ENCODE assay signal across 1 cellular context in the genomic region with DNA sequence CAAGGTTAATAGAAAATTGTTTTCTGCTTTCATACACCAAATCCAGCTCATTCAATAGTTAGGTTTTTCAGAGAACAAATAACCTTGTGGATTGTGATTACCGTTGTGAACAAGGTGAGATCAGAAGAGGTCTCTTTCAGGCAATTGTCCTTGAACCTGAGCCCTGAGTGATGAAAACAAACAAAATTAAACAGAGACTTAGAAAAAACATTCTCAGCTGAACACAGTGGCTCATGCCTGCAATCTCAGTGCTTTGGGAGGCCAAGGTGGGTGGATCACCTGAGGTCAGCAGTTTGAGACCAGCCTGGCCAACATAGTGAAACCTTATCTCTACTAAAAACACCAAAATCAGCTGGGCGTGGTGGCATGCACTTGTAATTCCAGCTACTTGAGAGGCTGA.
TF ChIP-seq lines count a peak whose summit lies in the region.

No MANE protein-coding gene starts in this region.

TF ChIP-seq in HepG2, 621 proteins besides CTCF, POLR2A, EP300 and RAD21 (continued from another document and continues in another):
- TF ChIP-seq, protein P1, sequence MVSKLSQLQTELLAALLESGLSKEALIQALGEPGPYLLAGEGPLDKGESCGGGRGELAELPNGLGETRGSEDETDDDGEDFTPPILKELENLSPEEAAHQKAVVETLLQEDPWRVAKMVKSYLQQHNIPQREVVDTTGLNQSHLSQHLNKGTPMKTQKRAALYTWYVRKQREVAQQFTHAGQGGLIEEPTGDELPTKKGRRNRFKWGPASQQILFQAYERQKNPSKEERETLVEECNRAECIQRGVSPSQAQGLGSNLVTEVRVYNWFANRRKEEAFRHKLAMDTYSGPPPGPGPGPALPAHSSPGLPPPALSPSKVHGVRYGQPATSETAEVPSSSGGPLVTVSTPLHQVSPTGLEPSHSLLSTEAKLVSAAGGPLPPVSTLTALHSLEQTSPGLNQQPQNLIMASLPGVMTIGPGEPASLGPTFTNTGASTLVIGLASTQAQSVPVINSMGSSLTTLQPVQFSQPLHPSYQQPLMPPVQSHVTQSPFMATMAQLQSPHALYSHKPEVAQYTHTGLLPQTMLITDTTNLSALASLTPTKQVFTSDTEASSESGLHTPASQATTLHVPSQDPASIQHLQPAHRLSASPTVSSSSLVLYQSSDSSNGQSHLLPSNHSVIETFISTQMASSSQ (IDR thresholded peaks at IDR 0.05; ENCODE audit: low read depth) = no peak
- TF ChIP-seq, protein P1 (CRISPR knock-in tag; IDR thresholded peaks at IDR 0.05; ENCODE audit: borderline replicate concordance) = no peak; the same call in 1 of the 2 replicates
- TF ChIP-seq, protein P2, sequence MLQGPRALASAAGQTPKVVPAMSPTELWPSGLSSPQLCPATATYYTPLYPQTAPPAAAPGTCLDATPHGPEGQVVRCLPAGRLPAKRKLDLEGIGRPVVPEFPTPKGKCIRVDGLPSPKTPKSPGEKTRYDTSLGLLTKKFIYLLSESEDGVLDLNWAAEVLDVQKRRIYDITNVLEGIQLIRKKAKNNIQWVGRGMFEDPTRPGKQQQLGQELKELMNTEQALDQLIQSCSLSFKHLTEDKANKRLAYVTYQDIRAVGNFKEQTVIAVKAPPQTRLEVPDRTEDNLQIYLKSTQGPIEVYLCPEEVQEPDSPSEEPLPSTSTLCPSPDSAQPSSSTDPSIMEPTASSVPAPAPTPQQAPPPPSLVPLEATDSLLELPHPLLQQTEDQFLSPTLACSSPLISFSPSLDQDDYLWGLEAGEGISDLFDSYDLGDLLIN (CRISPR knock-in tag; IDR thresholded peaks at IDR 0.05; ENCODE audit: borderline replicate concordance) = no peak
- TF ChIP-seq MIER3 (CRISPR knock-in tag; IDR thresholded peaks at IDR 0.05; ENCODE audit: borderline replicate concordance) (peak; percentile 80; the same call in 1 of the 2 replicates), ZBTB38 (CRISPR knock-in tag; IDR thresholded peaks at IDR 0.05) (no peak), CBX5 (CRISPR knock-in tag; IDR thresholded peaks at IDR 0.05; ENCODE audit: borderline replicate concordance) (no peak), HNF4G (IDR thresholded peaks at IDR 0.05; ENCODE audit: borderline replicate concordance, low read depth, low read length) (no peak), HNF4G (CRISPR knock-in tag; IDR thresholded peaks at IDR 0.05; ENCODE audit: borderline replicate concordance, low read depth) (no peak), MAFK (conservative IDR thresholded peaks at IDR 0.05 in 1 of 2, IDR thresholded peaks at IDR 0.05 in 1 of 2; ENCODE audit: low read length in 2 of 2) (peak; percentile 31 to 57; a peak in 3 of 4 replicates), SNAPC2 (CRISPR knock-in tag; IDR thresholded peaks at IDR 0.05) (no peak), CENPX (CRISPR knock-in tag; IDR thresholded peaks at IDR 0.05) (no peak), IKZF1 (IDR thresholded peaks at IDR 0.05) (no peak), POLR2AphosphoS5 (IDR thresholded peaks at IDR 0.05; ENCODE audit: low read depth, low read length) (no peak), MATR3 (CRISPR knock-in tag; IDR thresholded peaks at IDR 0.05) (no peak), KLF12 (CRISPR knock-in tag; IDR thresholded peaks at IDR 0.05; ENCODE audit: borderline replicate concordance) (no peak), ZNF510 (CRISPR knock-in tag; IDR thresholded peaks at IDR 0.05; ENCODE audit: low read depth) (no peak), KDM1A (CRISPR knock-in tag; IDR thresholded peaks at IDR 0.05) (0 out of 2 replicates have a peak, but pooled peaks have one; percentile 60), ZNF383 (CRISPR knock-in tag; IDR thresholded peaks at IDR 0.05; ENCODE audit: borderline replicate concordance) (no peak), ZNF644 (CRISPR knock-in tag; IDR thresholded peaks at IDR 0.05; ENCODE audit: low read depth) (peak; percentile 49; the same call in 1 of the 2 replicates), ZNF44 (CRISPR knock-in tag; IDR thresholded peaks at IDR 0.05) (no peak), TAF1 (CRISPR knock-in tag; IDR thresholded peaks at IDR 0.05) (no peak), ZNF703 (CRISPR knock-in tag; IDR thresholded peaks at IDR 0.05; ENCODE audit: borderline replicate concordance) (no peak), KLF9 (CRISPR knock-in tag; IDR thresholded peaks at IDR 0.05; ENCODE audit: low read depth) (no peak), SALL1 (CRISPR knock-in tag; IDR thresholded peaks at IDR 0.05) (peak; percentile 92), REPIN1 (CRISPR knock-in tag; IDR thresholded peaks at IDR 0.05; ENCODE audit: borderline replicate concordance, low read depth) (0 out of 2 replicates have a peak, but pooled peaks have one; percentile 41), SRSF1 (optimal IDR thresholded peaks at IDR 0.05; ENCODE audit: low read depth, low read length) (no peak), HDAC2 (CRISPR knock-in tag; IDR thresholded peaks at IDR 0.05) (peak; percentile 67), ZNF121 (CRISPR knock-in tag; IDR thresholded peaks at IDR 0.05) (peak; percentile 72), HCFC1 (IDR thresholded peaks at IDR 0.05; ENCODE audit: low read depth, low read length) (no peak)
- TF ChIP-seq, protein P3, sequence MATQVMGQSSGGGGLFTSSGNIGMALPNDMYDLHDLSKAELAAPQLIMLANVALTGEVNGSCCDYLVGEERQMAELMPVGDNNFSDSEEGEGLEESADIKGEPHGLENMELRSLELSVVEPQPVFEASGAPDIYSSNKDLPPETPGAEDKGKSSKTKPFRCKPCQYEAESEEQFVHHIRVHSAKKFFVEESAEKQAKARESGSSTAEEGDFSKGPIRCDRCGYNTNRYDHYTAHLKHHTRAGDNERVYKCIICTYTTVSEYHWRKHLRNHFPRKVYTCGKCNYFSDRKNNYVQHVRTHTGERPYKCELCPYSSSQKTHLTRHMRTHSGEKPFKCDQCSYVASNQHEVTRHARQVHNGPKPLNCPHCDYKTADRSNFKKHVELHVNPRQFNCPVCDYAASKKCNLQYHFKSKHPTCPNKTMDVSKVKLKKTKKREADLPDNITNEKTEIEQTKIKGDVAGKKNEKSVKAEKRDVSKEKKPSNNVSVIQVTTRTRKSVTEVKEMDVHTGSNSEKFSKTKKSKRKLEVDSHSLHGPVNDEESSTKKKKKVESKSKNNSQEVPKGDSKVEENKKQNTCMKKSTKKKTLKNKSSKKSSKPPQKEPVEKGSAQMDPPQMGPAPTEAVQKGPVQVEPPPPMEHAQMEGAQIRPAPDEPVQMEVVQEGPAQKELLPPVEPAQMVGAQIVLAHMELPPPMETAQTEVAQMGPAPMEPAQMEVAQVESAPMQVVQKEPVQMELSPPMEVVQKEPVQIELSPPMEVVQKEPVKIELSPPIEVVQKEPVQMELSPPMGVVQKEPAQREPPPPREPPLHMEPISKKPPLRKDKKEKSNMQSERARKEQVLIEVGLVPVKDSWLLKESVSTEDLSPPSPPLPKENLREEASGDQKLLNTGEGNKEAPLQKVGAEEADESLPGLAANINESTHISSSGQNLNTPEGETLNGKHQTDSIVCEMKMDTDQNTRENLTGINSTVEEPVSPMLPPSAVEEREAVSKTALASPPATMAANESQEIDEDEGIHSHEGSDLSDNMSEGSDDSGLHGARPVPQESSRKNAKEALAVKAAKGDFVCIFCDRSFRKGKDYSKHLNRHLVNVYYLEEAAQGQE (IDR thresholded peaks at IDR 0.05; ENCODE audit: borderline replicate concordance in 1 of 2, low read depth in 1 of 2, low read length in 2 of 2) = no peak
- TF ChIP-seq, protein P4, sequence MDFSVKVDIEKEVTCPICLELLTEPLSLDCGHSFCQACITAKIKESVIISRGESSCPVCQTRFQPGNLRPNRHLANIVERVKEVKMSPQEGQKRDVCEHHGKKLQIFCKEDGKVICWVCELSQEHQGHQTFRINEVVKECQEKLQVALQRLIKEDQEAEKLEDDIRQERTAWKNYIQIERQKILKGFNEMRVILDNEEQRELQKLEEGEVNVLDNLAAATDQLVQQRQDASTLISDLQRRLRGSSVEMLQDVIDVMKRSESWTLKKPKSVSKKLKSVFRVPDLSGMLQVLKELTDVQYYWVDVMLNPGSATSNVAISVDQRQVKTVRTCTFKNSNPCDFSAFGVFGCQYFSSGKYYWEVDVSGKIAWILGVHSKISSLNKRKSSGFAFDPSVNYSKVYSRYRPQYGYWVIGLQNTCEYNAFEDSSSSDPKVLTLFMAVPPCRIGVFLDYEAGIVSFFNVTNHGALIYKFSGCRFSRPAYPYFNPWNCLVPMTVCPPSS (IDR thresholded peaks at IDR 0.05) = no peak
- TF ChIP-seq, protein P5, sequence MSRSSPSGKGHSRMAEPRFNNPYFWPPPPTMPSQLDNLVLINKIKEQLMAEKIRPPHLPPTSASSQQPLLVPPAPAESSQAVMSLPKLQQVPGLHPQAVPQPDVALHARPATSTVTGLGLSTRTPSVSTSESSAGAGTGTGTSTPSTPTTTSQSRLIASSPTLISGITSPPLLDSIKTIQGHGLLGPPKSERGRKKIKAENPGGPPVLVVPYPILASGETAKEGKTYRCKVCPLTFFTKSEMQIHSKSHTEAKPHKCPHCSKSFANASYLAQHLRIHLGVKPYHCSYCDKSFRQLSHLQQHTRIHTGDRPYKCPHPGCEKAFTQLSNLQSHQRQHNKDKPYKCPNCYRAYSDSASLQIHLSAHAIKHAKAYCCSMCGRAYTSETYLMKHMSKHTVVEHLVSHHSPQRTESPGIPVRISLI (CRISPR knock-in tag; IDR thresholded peaks at IDR 0.05; ENCODE audit: borderline replicate concordance) = peak; percentile 88
- TF ChIP-seq, protein P6, sequence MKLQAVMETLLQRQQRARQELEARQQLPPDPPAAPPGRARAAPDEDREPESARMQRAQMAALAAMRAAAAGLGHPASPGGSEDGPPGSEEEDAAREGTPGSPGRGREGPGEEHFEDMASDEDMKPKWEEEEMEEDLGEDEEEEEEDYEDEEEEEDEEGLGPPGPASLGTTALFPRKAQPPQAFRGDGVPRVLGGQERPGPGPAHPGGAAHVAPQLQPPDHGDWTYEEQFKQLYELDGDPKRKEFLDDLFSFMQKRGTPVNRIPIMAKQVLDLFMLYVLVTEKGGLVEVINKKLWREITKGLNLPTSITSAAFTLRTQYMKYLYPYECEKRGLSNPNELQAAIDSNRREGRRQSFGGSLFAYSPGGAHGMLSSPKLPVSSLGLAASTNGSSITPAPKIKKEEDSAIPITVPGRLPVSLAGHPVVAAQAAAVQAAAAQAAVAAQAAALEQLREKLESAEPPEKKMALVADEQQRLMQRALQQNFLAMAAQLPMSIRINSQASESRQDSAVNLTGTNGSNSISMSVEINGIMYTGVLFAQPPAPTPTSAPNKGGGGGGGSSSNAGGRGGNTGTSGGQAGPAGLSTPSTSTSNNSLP (IDR thresholded peaks at IDR 0.05; ENCODE audit: low read depth, low read length) = 0 out of 2 replicates have a peak, but pooled peaks have one; percentile 18
- TF ChIP-seq, protein P7, sequence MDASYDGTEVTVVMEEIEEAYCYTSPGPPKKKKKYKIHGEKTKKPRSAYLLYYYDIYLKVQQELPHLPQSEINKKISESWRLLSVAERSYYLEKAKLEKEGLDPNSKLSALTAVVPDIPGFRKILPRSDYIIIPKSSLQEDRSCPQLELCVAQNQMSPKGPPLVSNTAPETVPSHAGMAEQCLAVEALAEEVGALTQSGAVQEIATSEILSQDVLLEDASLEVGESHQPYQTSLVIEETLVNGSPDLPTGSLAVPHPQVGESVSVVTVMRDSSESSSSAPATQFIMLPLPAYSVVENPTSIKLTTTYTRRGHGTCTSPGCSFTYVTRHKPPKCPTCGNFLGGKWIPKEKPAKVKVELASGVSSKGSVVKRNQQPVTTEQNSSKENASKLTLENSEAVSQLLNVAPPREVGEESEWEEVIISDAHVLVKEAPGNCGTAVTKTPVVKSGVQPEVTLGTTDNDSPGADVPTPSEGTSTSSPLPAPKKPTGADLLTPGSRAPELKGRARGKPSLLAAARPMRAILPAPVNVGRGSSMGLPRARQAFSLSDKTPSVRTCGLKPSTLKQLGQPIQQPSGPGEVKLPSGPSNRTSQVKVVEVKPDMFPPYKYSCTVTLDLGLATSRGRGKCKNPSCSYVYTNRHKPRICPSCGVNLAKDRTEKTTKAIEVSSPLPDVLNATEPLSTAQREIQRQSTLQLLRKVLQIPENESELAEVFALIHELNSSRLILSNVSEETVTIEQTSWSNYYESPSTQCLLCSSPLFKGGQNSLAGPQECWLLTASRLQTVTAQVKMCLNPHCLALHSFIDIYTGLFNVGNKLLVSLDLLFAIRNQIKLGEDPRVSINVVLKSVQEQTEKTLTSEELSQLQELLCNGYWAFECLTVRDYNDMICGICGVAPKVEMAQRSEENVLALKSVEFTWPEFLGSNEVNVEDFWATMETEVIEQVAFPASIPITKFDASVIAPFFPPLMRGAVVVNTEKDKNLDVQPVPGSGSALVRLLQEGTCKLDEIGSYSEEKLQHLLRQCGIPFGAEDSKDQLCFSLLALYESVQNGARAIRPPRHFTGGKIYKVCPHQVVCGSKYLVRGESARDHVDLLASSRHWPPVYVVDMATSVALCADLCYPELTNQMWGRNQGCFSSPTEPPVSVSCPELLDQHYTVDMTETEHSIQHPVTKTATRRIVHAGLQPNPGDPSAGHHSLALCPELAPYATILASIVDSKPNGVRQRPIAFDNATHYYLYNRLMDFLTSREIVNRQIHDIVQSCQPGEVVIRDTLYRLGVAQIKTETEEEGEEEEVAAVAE (CRISPR knock-in tag; IDR thresholded peaks at IDR 0.05; ENCODE audit: borderline replicate concordance) = no peak
- TF ChIP-seq, protein P8, sequence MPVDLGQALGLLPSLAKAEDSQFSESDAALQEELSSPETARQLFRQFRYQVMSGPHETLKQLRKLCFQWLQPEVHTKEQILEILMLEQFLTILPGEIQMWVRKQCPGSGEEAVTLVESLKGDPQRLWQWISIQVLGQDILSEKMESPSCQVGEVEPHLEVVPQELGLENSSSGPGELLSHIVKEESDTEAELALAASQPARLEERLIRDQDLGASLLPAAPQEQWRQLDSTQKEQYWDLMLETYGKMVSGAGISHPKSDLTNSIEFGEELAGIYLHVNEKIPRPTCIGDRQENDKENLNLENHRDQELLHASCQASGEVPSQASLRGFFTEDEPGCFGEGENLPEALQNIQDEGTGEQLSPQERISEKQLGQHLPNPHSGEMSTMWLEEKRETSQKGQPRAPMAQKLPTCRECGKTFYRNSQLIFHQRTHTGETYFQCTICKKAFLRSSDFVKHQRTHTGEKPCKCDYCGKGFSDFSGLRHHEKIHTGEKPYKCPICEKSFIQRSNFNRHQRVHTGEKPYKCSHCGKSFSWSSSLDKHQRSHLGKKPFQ (CRISPR knock-in tag; IDR thresholded peaks at IDR 0.05; ENCODE audit: insufficient replicate concordance) = no peak
